In the genomic region with DNA sequence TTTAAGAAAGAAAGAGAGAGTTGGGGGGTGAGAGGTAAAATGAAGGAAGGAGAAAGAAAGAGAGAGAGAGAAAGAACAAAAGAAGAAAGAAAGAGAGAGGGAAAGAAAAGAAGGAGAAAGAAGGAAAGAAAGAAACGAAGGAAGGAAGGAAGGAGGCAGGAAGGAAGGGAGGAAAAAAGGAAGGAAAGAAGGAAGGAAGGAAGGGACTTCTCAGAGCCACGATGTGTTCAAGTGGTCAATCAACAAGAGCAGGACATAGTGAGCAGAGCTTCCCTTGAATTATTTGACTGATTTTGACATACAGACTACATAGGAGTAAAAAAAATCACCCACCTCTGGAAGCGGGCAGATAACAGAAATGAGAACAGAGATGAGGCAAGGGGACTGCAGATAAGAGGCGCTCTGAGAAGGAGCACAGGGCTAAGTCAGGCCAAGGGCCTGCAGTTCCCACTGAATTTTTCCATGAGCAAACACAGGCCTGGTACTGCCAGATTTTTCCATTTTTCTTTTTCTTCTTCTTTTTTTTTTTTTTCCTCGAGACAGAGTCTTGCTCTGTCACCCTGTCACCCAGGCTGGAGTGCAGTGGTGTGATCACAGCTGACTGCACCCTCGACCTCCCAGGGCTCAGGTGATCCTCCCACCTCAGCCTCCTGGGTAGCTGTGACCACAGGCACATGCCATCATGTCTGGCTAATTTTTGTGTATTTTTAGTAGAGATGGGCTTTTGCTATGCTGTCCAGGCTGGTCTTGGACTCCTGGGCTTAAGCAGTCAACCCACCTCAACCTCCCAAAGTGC, we compare ENCODE assay signal across 14 cellular contexts.
A peak's percentile ranks its signal among the peaks of the same experiment; 100 is the strongest.
DNase-seq lines count a peak whose midpoint lies in the region; ATAC-seq, FAIRE-seq and TF ChIP-seq lines count a peak whose summit lies in the region.
"Had no signal": no experiment of that assay in that cellular context is flagged by ENCODE, and none has a peak within 500 bp of the region (broad histone marks: within the 10 kb centered on the region; RNA-seq: fewer than 3 reads in every experiment).

No MANE protein-coding gene starts in this region.

- no peaks in the 10 kb centered on the region; the same call in 1 of the 2 replicates for H3K27me3 Mint-ChIP-seq in HFFc6 (ENCODE audit: insufficient read depth)
- no peaks in the 10 kb centered on the region for H3K27me3 Mint-ChIP-seq in activated naive CD8-positive, alpha-beta T cell treated with anti-CD3 and anti-CD28 coated beads for 36 hours
- H3K27me3 Mint-ChIP-seq: activated B cell treated with CpG ODN at 0.5 μM for 24 hours; activated T-cell treated with anti-CD3 and anti-CD28 coated beads, Interleukin-2, amount 50 U/mL, for 24 hours had no signal

- H3K9ac ChIP-seq in GM12878 (ENCODE audit: control insufficient read depth, insufficient read depth, low read length): no peak overlapping the region

- H2AFZ ChIP-seq in GM12878 (ENCODE audit: control insufficient read depth, low read depth, low read length): no peak overlapping the region

- H3K79me2 ChIP-seq in GM12878 (ENCODE audit: control insufficient read depth, insufficient read depth, low read length): no peaks in the 10 kb centered on the region

- H3K4me3 Mint-ChIP-seq in HFFc6: no peak overlapping the region
- H3K4me3 Mint-ChIP-seq in activated naive CD8-positive, alpha-beta T cell treated with anti-CD3 and anti-CD28 coated beads for 36 hours: no peak overlapping the region
- H3K4me3 Mint-ChIP-seq: activated B cell treated with CpG ODN at 0.5 μM for 24 hours; activated T-cell treated with anti-CD3 and anti-CD28 coated beads, Interleukin-2, amount 50 U/mL, for 24 hours had no signal

- H3K9me3 ChIP-seq in GM12878 (replicated peaks; ENCODE audit: control insufficient read depth, insufficient read depth, low read length): no peaks in the 10 kb centered on the region
- H3K9me3 ChIP-seq in psoas muscle: no peaks in the 10 kb centered on the region
- no peaks in the 10 kb centered on the region for H3K9me3 ChIP-seq in A673 (ENCODE audit: low read depth, low read length, poor library complexity, severe bottlenecking)

- peaks cover 47% of the 10 kb centered on the region for H3K4me1 Mint-ChIP-seq in HFFc6 (ENCODE audit: low read depth)
- peaks cover 2% of the 10 kb centered on the region for H3K4me1 Mint-ChIP-seq in activated naive CD8-positive, alpha-beta T cell treated with anti-CD3 and anti-CD28 coated beads for 36 hours
- H3K4me1 Mint-ChIP-seq: activated B cell treated with CpG ODN at 0.5 μM for 24 hours had no signal

- TF ChIP-seq EP300 in GM12878 (IDR thresholded peaks at IDR 0.05; ENCODE audit: borderline replicate concordance in 1 of 2, control insufficient read depth in 1 of 2, low read depth in 2 of 2, low read length in 2 of 2): no peak

- H3K27me3 ChIP-seq in GM12878 (replicated peaks in 1 of 2; ENCODE audit: control insufficient read depth in 2 of 2, insufficient read depth in 2 of 2, low read length in 1 of 2) (no peaks in the 10 kb centered on the region), psoas muscle (ENCODE audit: insufficient read depth in 3 of 3, low read length in 2 of 3) (no peaks in the 10 kb centered on the region), A673 (replicated peaks; ENCODE audit: insufficient read depth, low read depth, low read length, poor library complexity) (no peaks in the 10 kb centered on the region)
- H3K27me3 ChIP-seq: brain microvascular endothelial cell had no signal

- H4K20me1 ChIP-seq in GM12878 (ENCODE audit: control insufficient read depth, insufficient read depth): no peaks in the 10 kb centered on the region

- SMC1A ChIA-PET in GM12878 (lab: Charles Lee; ENCODE audit: uncharacterized antibody, unreplicated experiment): no interaction called here

- H3K27ac ChIP-seq in GM12878 (ENCODE audit: control insufficient read depth, insufficient read depth) (no peak overlapping the region), psoas muscle (peak overlapping the region; percentile 96), A673 (ENCODE audit: low read depth, low read length, poor library complexity, severe bottlenecking) (no peak overlapping the region)
- H3K27ac ChIP-seq: brain microvascular endothelial cell, C4-2B, epithelial cell of prostate had no signal

- RAD21 ChIA-PET in GM12878 (lab: Charles Lee; ENCODE audit: unreplicated experiment): no interaction called here

- H3K27ac Mint-ChIP-seq in HFFc6: peak overlapping the region; percentile 89
- H3K27ac Mint-ChIP-seq in activated naive CD8-positive, alpha-beta T cell treated with anti-CD3 and anti-CD28 coated beads for 36 hours: no peak overlapping the region
- H3K27ac Mint-ChIP-seq: activated B cell treated with CpG ODN at 0.5 μM for 24 hours; activated T-cell treated with anti-CD3 and anti-CD28 coated beads, Interleukin-2, amount 50 U/mL, for 24 hours had no signal

- H3K36me3 ChIP-seq in GM12878 (ENCODE audit: control insufficient read depth in 2 of 2, insufficient read depth in 2 of 2, low read length in 1 of 2) (no peaks in the 10 kb centered on the region), psoas muscle (ENCODE audit: insufficient read depth in 1 of 2, low read depth in 1 of 2) (no peaks in the 10 kb centered on the region), A673 (ENCODE audit: insufficient read depth, low read length, poor library complexity, severe bottlenecking) (no peaks in the 10 kb centered on the region)
- H3K36me3 ChIP-seq: brain microvascular endothelial cell had no signal

- intact Hi-C loops in GM12878 (cut with micrococcal nuclease; ENCODE audit: unreplicated experiment): no loop called here
- intact Hi-C loops in psoas muscle (cut with DNase I): no loop called here
- intact Hi-C loops in A673 (cut with micrococcal nuclease; ENCODE audit: unreplicated experiment): no loop called here

- H3K4me3 ChIP-seq in GM12878 (no peak overlapping the region), psoas muscle (peak overlapping the region; percentile 32), A673 (ENCODE audit: low read depth, low read length, poor library complexity, severe bottlenecking) (no peak overlapping the region)

- in situ Hi-C loops in GM12878 (cut with MboI): no loop called here

- no peak for DNase-seq in HFFc6
- no peak for DNase-seq in GM12878 (ENCODE audit: low read depth, low spot score)
- peak; percentile 22 for DNase-seq in inferior parietal cortex (ENCODE audit: extremely low spot score)
- no peak for DNase-seq in psoas muscle
- DNase-seq in activated naive CD8-positive, alpha-beta T cell treated with anti-CD3 and anti-CD28 coated beads for 36 hours: no peak
- no peak for DNase-seq in Kasumi-1 (lab: John Stamatoyannopoulos, UW)
- no peak for DNase-seq in T1000 (lab: John Stamatoyannopoulos, UW)
- DNase-seq in A673 (ENCODE audit: low spot score): no peak
- DNase-seq: activated B cell treated with CpG ODN at 0.5 μM for 24 hours; activated T-cell treated with anti-CD3 and anti-CD28 coated beads, Interleukin-2, amount 50 U/mL, for 24 hours; retina had no signal

- no peak overlapping the region for H3K4me2 ChIP-seq in GM12878 (ENCODE audit: control insufficient read depth, insufficient read depth)

- POLR2A ChIA-PET in GM12878 (lab: Charles Lee): interaction anchor here (0.7 kb wide), 1 partner anchor 43 kb away, joined by 4 read pairs; no protein-coding TSS in a partner anchor
- POLR2A ChIA-PET in A673 (lab: Charles Lee; ENCODE audit: low non-redundant PET): no interaction called here

- BruUV-seq in GM12878 (replicated peaks; lab: Mats Ljungman, UMichigan) (no TSS peak), A673 (replicated peaks; lab: Mats Ljungman, UMichigan) (no TSS peak)

- H3K36me3 Mint-ChIP-seq in HFFc6 (ENCODE audit: low read depth): no peaks in the 10 kb centered on the region
- no peaks in the 10 kb centered on the region for H3K36me3 Mint-ChIP-seq in activated naive CD8-positive, alpha-beta T cell treated with anti-CD3 and anti-CD28 coated beads for 36 hours

- TF ChIP-seq RAD21 in GM12878 (IDR thresholded peaks at IDR 0.05; ENCODE audit: insufficient read depth, low read depth, low read length): no peak

- no peaks in the 10 kb centered on the region for H3K9me3 Mint-ChIP-seq in HFFc6
- H3K9me3 Mint-ChIP-seq in activated naive CD8-positive, alpha-beta T cell treated with anti-CD3 and anti-CD28 coated beads for 36 hours: no peaks in the 10 kb centered on the region
- H3K9me3 Mint-ChIP-seq: activated B cell treated with CpG ODN at 0.5 μM for 24 hours; activated T-cell treated with anti-CD3 and anti-CD28 coated beads, Interleukin-2, amount 50 U/mL, for 24 hours had no signal

- FAIRE-seq in GM12878 (lab: Jason Lieb, UNC): no peak

- no peak for TF ChIP-seq CTCF in HFFc6 (IDR thresholded peaks at IDR 0.05)
- no peak for TF ChIP-seq CTCF in GM12878 (IDR thresholded peaks at IDR 0.05 in 2 of 3, conservative IDR thresholded peaks at IDR 0.05 in 1 of 3; ENCODE audit: control insufficient read depth in 2 of 3, extremely low read depth in 1 of 3, insufficient read depth in 1 of 3, low read depth in 3 of 3, low read length in 3 of 3)
- TF ChIP-seq CTCF in psoas muscle (IDR thresholded peaks at IDR 0.05): no peak
- no peak for TF ChIP-seq CTCF in A673 (conservative IDR thresholded peaks at IDR 0.05; ENCODE audit: low read depth, low read length)

- ATAC-seq in GM12878: peak; percentile 29; the same call in 1 of the 3 replicates
- ATAC-seq in psoas muscle: no peak

- 27% methylated on average over 5 of the region's 6 CpGs for WGBS in GM12878 (ENCODE audit: insufficient coverage, insufficient replicate concordance, low lambda C conversion rate, missing lambda C conversion rate)
- 75 to 77% (median 76%) methylated on average over 6 of the region's 6 CpGs for WGBS in psoas muscle, 3 donors

- CTCF ChIA-PET in GM12878 (lab: Yijun Ruan, JAX): no interaction called here
- CTCF ChIA-PET in A673 (lab: Charles Lee): no interaction called here

- no peak for TF ChIP-seq POLR2A in GM12878 (IDR thresholded peaks at IDR 0.05; ENCODE audit: low read depth, low read length)

- H3K4me1 ChIP-seq in GM12878 (ENCODE audit: control insufficient read depth, insufficient read depth, low read length) (no peaks in the 10 kb centered on the region), psoas muscle (peaks cover 48% of the 10 kb centered on the region), A673 (ENCODE audit: insufficient read depth, low read length, poor library complexity, severe bottlenecking) (peaks cover 9% of the 10 kb centered on the region)

TF ChIP-seq in GM12878, 131 proteins besides CTCF, POLR2A, EP300 and RAD21:
- TF ChIP-seq GATAD2B (conservative IDR thresholded peaks at IDR 0.05; ENCODE audit: low read depth) (no peak), ETV6 (conservative IDR thresholded peaks at IDR 0.05 in 1 of 2, IDR thresholded peaks at IDR 0.05 in 1 of 2; ENCODE audit: borderline replicate concordance in 1 of 2, low read depth in 1 of 2) (no peak), MXI1 (IDR thresholded peaks at IDR 0.05; ENCODE audit: low read depth, low read length) (no peak), YY1 (IDR thresholded peaks at IDR 0.05; ENCODE audit: low read depth, low read length) (no peak)
